23 cellular contexts compared by ENCODE assay signal in the genomic region with DNA sequence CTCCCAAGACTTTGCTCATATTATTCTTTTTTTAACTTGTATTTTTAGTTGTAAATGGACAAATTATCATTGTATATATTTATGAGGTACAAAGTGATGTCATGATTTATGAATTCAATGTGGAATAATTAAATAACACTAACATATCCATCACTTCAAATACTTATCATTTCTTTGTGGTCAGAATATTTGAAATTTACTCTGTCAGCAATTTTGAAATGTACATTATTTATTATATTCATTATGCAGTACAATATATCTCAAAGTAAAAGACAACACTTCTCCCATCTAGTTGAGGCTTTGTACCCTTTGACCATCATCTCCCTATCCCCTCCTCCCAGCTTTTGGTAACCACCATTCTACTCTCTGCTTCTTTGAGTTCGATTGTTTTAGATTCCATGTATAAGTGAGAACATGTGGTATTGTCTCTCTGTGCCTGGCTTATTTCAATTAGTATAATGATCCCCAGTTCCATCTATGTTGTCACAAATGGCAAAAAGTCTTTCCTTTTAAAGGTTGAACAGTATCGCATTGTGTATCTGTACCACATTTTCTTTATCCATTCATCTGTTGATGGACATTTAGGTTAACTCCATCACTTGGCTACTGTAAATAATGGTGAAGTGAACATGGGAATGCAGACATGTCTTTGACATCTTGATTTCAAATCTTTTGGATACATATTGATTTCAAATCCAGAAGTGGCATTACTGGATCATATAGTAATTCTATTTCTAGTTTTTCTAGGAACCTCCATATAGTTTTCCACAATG.
A peak's percentile ranks its signal among the peaks of the same experiment; 100 is the strongest.
DNase-seq lines count a peak whose midpoint lies in the region; ATAC-seq, FAIRE-seq and TF ChIP-seq lines count a peak whose summit lies in the region.
"Had no signal": no experiment of that assay in that cellular context is flagged by ENCODE, and none has a peak within 500 bp of the region (broad histone marks: within the 10 kb centered on the region; RNA-seq: fewer than 3 reads in every experiment).

No MANE protein-coding gene starts in this region.

- TF ChIP-seq EP300 in A549 (IDR thresholded peaks at IDR 0.05): no peak

- H3K27ac Mint-ChIP-seq in stimulated activated memory B cell treated with anti-CD40 and anti-IgM and Interleukin-4, amounts not matched to agents 10 μg/mL and 1 μg/mL and 100 μg/mL, for 72 hours: no peak overlapping the region
- H3K27ac Mint-ChIP-seq: B cell; CD4-positive, CD25-positive, alpha-beta regulatory T cell; CD8-positive, alpha-beta T cell had no signal

- no peaks in the 10 kb centered on the region for H3K36me3 Mint-ChIP-seq in stimulated activated memory B cell treated with anti-CD40 and anti-IgM and Interleukin-4, amounts not matched to agents 10 μg/mL and 1 μg/mL and 100 μg/mL, for 72 hours
- H3K36me3 Mint-ChIP-seq: CD4-positive, CD25-positive, alpha-beta regulatory T cell; CD8-positive, alpha-beta T cell had no signal

- H3K4me3 Mint-ChIP-seq in stimulated activated memory B cell treated with anti-CD40 and anti-IgM and Interleukin-4, amounts not matched to agents 10 μg/mL and 1 μg/mL and 100 μg/mL, for 72 hours: no peak overlapping the region
- H3K4me3 Mint-ChIP-seq: B cell; CD4-positive, CD25-positive, alpha-beta regulatory T cell; CD8-positive, alpha-beta T cell had no signal

- H3K4me3 ChIP-seq in A549 (no peak overlapping the region), HEK293 (ENCODE audit: low read depth, low read length) (no peak overlapping the region)
- H3K4me3 ChIP-seq: BLaER1, GM23248 had no signal

- CTCF ChIA-PET in A549 (lab: Yijun Ruan, JAX): no interaction called here
- CTCF ChIA-PET in HEK293 (lab: Yijun Ruan, JAX): no interaction called here

- H3K4me1 ChIP-seq in A549 (no peaks in the 10 kb centered on the region), HEK293 (ENCODE audit: control insufficient read depth, insufficient read depth, low read length) (peaks cover 3% of the 10 kb centered on the region; the same call in 1 of the 2 replicates)

- WGBS in A549 (ENCODE audit: missing lambda C conversion rate): 46% methylated on average over 2 of the region's 2 CpGs

- POLR2A ChIA-PET in A549 (lab: Yijun Ruan, JAX): no interaction called here
- POLR2A ChIA-PET in HEK293 (lab: Yijun Ruan, JAX): no interaction called here

- DNase-seq in A549 (ENCODE audit: low read depth in 1 of 2, low spot score in 1 of 2): no peak
- DNase-seq: 8988T; CD4-positive, CD25-positive, alpha-beta regulatory T cell; CD8-positive, alpha-beta T cell; DMS 273 treated with DMSO at 0.1 percent for 48 hours; DMS79; EL; GDM1; GM23248; H7; HCEC 1CT had no signal

- H3K9me3 ChIP-seq in A549 (no peaks in the 10 kb centered on the region), HEK293 (ENCODE audit: control insufficient read depth, insufficient read depth, low read depth, low read length) (no peaks in the 10 kb centered on the region)

- no peak for FAIRE-seq in A549 (lab: Jason Lieb, UNC)
- FAIRE-seq: D721Med, GM12891, GM18507, H1 had no signal

- no peaks in the 10 kb centered on the region for H3K36me3 ChIP-seq in HEK293 (ENCODE audit: control insufficient read depth in 2 of 2, insufficient read depth in 1 of 2, low read length in 2 of 2)
- H3K36me3 ChIP-seq: BLaER1 had no signal

- H3K9me3 Mint-ChIP-seq in stimulated activated memory B cell treated with anti-CD40 and anti-IgM and Interleukin-4, amounts not matched to agents 10 μg/mL and 1 μg/mL and 100 μg/mL, for 72 hours: no peaks in the 10 kb centered on the region
- H3K9me3 Mint-ChIP-seq: CD8-positive, alpha-beta T cell had no signal

- ATAC-seq in A549: no peak
- no peak for ATAC-seq in SK-N-SH treated with all-trans-retinoic acid at 6 μM for 48 hours
- ATAC-seq in GM21528 (IDR thresholded peaks at IDR 0.05; ENCODE audit: low FRiP score, unreplicated experiment): no peak
- ATAC-seq in stimulated activated memory B cell treated with anti-CD40 and anti-IgM and Interleukin-4, amounts not matched to agents 10 μg/mL and 1 μg/mL and 100 μg/mL, for 72 hours: no peak
- no peak for ATAC-seq in GM21717 (IDR thresholded peaks at IDR 0.05; ENCODE audit: unreplicated experiment)
- ATAC-seq: CD8-positive, alpha-beta T cell had no signal

- peaks cover 22% of the 10 kb centered on the region for H3K4me1 Mint-ChIP-seq in stimulated activated memory B cell treated with anti-CD40 and anti-IgM and Interleukin-4, amounts not matched to agents 10 μg/mL and 1 μg/mL and 100 μg/mL, for 72 hours
- H3K4me1 Mint-ChIP-seq: CD4-positive, CD25-positive, alpha-beta regulatory T cell had no signal

- H3K27me3 Mint-ChIP-seq in stimulated activated memory B cell treated with anti-CD40 and anti-IgM and Interleukin-4, amounts not matched to agents 10 μg/mL and 1 μg/mL and 100 μg/mL, for 72 hours: peaks cover 14% of the 10 kb centered on the region

- TF ChIP-seq CTCF in A549 (IDR thresholded peaks at IDR 0.05) (no peak), HEK293 (tag by site-specific recombination; IDR thresholded peaks at IDR 0.05) (no peak)

- no peak for TF ChIP-seq POLR2A in A549 (IDR thresholded peaks at IDR 0.05; ENCODE audit: low read length)

- no peak overlapping the region for H3K27ac ChIP-seq in A549
- no peak overlapping the region for H3K27ac ChIP-seq in HEK293 (ENCODE audit: extremely low read depth, low read depth, low read length)
- H3K27ac ChIP-seq: BLaER1, C4-2B, GM23248 had no signal

- H3K4me2 ChIP-seq in A549: no peak overlapping the region
- H3K4me2 ChIP-seq: BLaER1 had no signal

- no peak for TF ChIP-seq RAD21 in A549 (conservative IDR thresholded peaks at IDR 0.05 in 1 of 2, IDR thresholded peaks at IDR 0.05 in 1 of 2)

TF ChIP-seq in A549, 52 proteins besides CTCF, POLR2A, EP300 and RAD21 (continues in another document):
- TF ChIP-seq MAFK (IDR thresholded peaks at IDR 0.05; ENCODE audit: partially characterized antibody): peak; percentile 77

TF ChIP-seq in HEK293, 187 proteins besides CTCF, POLR2A, EP300 and RAD21 (continues in another document):
- no peak for TF ChIP-seq GFI1B (tag by site-specific recombination; IDR thresholded peaks at IDR 0.05)

TF ChIP-seq in SK-N-SH treated with all-trans-retinoic acid at 6 μM for 48 hours, 23 proteins besides CTCF, POLR2A, EP300 and RAD21:
- TF ChIP-seq RARB (CRISPR knock-in tag; IDR thresholded peaks at IDR 0.05) (no peak), TCF4 (CRISPR knock-in tag; IDR thresholded peaks at IDR 0.05; ENCODE audit: borderline replicate concordance) (peak; percentile 39; the same call in 1 of the 2 replicates)
